2 cellular contexts compared by ENCODE assay signal in genomic region chr11:47511927-47512326, GRCh38.
TF ChIP-seq lines count a peak whose summit lies in the region.

No MANE protein-coding gene starts in this region.

TF ChIP-seq in A549, 52 proteins besides CTCF, POLR2A, EP300 and RAD21 (continued from another document):
- TF ChIP-seq ATOH8 (CRISPR knock-in tag; IDR thresholded peaks at IDR 0.05; ENCODE audit: low read depth), result no peak
- TF ChIP-seq HDAC2 (IDR thresholded peaks at IDR 0.05), result no peak
- no peak for TF ChIP-seq PBX3 (IDR thresholded peaks at IDR 0.05)
- no peak for TF ChIP-seq HOXB5 (CRISPR knock-in tag; IDR thresholded peaks at IDR 0.05)
- TF ChIP-seq MAX (IDR thresholded peaks at IDR 0.05), result no peak
- TF ChIP-seq HEYL (CRISPR knock-in tag; IDR thresholded peaks at IDR 0.05), result no peak
- TF ChIP-seq NFE2L2 (conservative IDR thresholded peaks at IDR 0.05; ENCODE audit: low read length), result no peak
- TF ChIP-seq RARB (CRISPR knock-in tag; IDR thresholded peaks at IDR 0.05), result no peak

TF ChIP-seq in HEK293, 187 proteins besides CTCF, POLR2A, EP300 and RAD21 (continued from another document):
- TF ChIP-seq ZNF518A (tag by site-specific recombination; conservative IDR thresholded peaks at IDR 0.05; ENCODE audit: low read depth), result no peak
- no peak for TF ChIP-seq ZNF426 (tag by site-specific recombination; IDR thresholded peaks at IDR 0.05)
- TF ChIP-seq PRDM4 (tag by site-specific recombination; IDR thresholded peaks at IDR 0.05), result no peak
- no peak for TF ChIP-seq ZNF148 (tag by site-specific recombination; IDR thresholded peaks at IDR 0.05; ENCODE audit: borderline replicate concordance)
- no peak for TF ChIP-seq SALL2 (tag by site-specific recombination; IDR thresholded peaks at IDR 0.05; ENCODE audit: borderline replicate concordance)
- no peak for TF ChIP-seq ZNF639 (tag by site-specific recombination; IDR thresholded peaks at IDR 0.05)
- TF ChIP-seq PATZ1 (tag by site-specific recombination; IDR thresholded peaks at IDR 0.05), result no peak
- no peak for TF ChIP-seq AEBP2 (tag by site-specific recombination; IDR thresholded peaks at IDR 0.05; ENCODE audit: borderline replicate concordance)
- peak; percentile 28; the same call in 1 of the 2 replicates for TF ChIP-seq ZXDB (tag by site-specific recombination; IDR thresholded peaks at IDR 0.05)
- TF ChIP-seq ZNF791 (tag by site-specific recombination; IDR thresholded peaks at IDR 0.05), result no peak
- TF ChIP-seq GLIS1 (tag by site-specific recombination; IDR thresholded peaks at IDR 0.05), result peak; percentile 38; the same call in 1 of the 2 replicates
- no peak for TF ChIP-seq ZNF112 (tag by site-specific recombination; IDR thresholded peaks at IDR 0.05)
- no peak for TF ChIP-seq ZNF175 (tag by site-specific recombination; IDR thresholded peaks at IDR 0.05)
- TF ChIP-seq PRDM10 (tag by site-specific recombination; IDR thresholded peaks at IDR 0.05), result 0 out of 2 replicates have a peak, but pooled peaks have one; percentile 27
- no peak for TF ChIP-seq ZSCAN30 (tag by site-specific recombination; IDR thresholded peaks at IDR 0.05)
